ENCODE assay signal across 1 cellular context in genomic region chr2:162123806-162124758, GRCh38.
TF ChIP-seq lines count a peak whose summit lies in the region.

No MANE protein-coding gene starts in this region.

TF ChIP-seq in H1, 55 proteins besides CTCF, POLR2A, EP300 and RAD21 (continued from another document):
- TF ChIP-seq GABPA (IDR thresholded peaks at IDR 0.05; ENCODE audit: borderline replicate concordance, insufficient read depth, low read length): no peak
- TF ChIP-seq EGR1 (IDR thresholded peaks at IDR 0.05; ENCODE audit: borderline replicate concordance, low read depth, low read length): no peak
- no peak for TF ChIP-seq ATF2 (IDR thresholded peaks at IDR 0.05; ENCODE audit: low read length)
- TF ChIP-seq JUN (IDR thresholded peaks at IDR 0.05; ENCODE audit: low read depth, low read length): no peak
- no peak for TF ChIP-seq KDM5A (IDR thresholded peaks at IDR 0.05; ENCODE audit: low read length)
- no peak for TF ChIP-seq PHF8 (conservative IDR thresholded peaks at IDR 0.05; ENCODE audit: low read depth, low read length)
- TF ChIP-seq RNF2 (IDR thresholded peaks at IDR 0.05; ENCODE audit: borderline replicate concordance, low read depth, low read length, missing control alignments, poor library complexity, severe bottlenecking): no peak
TF ChIP-seq in H1: peak in this region for 0.
